Comparison of ENCODE assay signal across 16 cellular contexts in the genomic region with DNA sequence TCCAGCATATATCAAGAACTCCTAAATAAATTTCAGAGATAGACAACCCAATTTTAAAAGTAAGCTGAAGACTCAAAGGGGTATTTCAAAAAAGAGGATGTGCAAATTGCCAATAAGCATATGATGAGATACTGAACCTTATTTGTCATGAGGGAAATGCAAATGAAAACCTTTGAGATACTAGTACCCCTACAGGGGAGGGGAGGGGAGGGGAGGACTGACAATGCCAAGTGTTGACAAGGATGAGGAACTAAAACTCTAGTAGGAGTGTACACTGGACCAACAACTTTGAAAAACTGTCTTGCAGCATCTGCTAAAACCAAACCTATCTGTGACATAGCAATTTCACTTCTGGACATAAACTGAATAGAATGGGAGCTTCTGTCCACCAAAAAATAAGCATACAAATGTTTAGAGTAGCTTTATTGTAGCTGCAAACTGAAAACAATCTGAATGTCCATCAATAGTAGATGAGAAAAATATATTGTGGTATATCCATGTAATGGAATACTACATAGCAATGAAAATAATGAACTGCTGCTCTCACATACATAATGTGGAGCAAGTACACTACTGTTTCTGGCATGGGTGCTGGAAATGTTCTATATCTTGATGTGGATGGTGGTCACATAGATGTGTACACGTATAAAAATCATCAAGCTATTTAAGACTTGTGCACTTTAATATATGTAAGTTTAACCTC. TPM values are rescaled to one million over a fixed set of nuclear protein-coding genes. Genes with fewer than 3 reads are reported as not detected.
DNase-seq lines count a peak whose midpoint lies in the region; ATAC-seq, FAIRE-seq and TF ChIP-seq lines count a peak whose summit lies in the region.
"Had no signal": no experiment of that assay in that cellular context is flagged by ENCODE, and none has a peak within 500 bp of the region (broad histone marks: within the 10 kb centered on the region; RNA-seq: fewer than 3 reads in every experiment).

No MANE protein-coding gene starts in this region.

- no peak overlapping the region for H3K4me3 Mint-ChIP-seq in stimulated activated memory B cell treated with anti-CD40 and anti-IgM and Interleukin-4, amounts not matched to agents 10 μg/mL and 1 μg/mL and 100 μg/mL, for 72 hours
- H3K4me3 Mint-ChIP-seq: CD14-positive monocyte; CD8-positive, alpha-beta memory T cell had no signal

- DNase-seq in A549 (ENCODE audit: low read depth in 1 of 2, low spot score in 1 of 2) (no peak), colonic mucosa (peak; percentile 3), SK-N-DZ (ENCODE audit: low spot score) (no peak), left ventricle myocardium superior (no peak)
- DNase-seq: CD8-positive, alpha-beta memory T cell; DND-41; GDM1; KBM-7 had no signal

- no peaks in the 10 kb centered on the region for H3K36me3 Mint-ChIP-seq in stimulated activated memory B cell treated with anti-CD40 and anti-IgM and Interleukin-4, amounts not matched to agents 10 μg/mL and 1 μg/mL and 100 μg/mL, for 72 hours
- H3K36me3 Mint-ChIP-seq: CD14-positive monocyte; CD8-positive, alpha-beta memory T cell had no signal

- WGBS in A549 (ENCODE audit: missing lambda C conversion rate) = 50% methylated on average over 1 of the region's 1 CpG

- no peaks in the 10 kb centered on the region for H3K36me3 ChIP-seq in HEK293 (ENCODE audit: control insufficient read depth in 2 of 2, insufficient read depth in 1 of 2, low read length in 2 of 2)
- no peaks in the 10 kb centered on the region for H3K36me3 ChIP-seq in colonic mucosa

- no peak for ATAC-seq in A549
- ATAC-seq in stimulated activated memory B cell treated with anti-CD40 and anti-IgM and Interleukin-4, amounts not matched to agents 10 μg/mL and 1 μg/mL and 100 μg/mL, for 72 hours = peak; percentile 81
- ATAC-seq in left ventricle myocardium superior = no peak
- ATAC-seq in GM19467 (IDR thresholded peaks at IDR 0.05; ENCODE audit: unreplicated experiment) = no peak
- ATAC-seq: HCT116 had no signal

- H3K4me1 ChIP-seq in A549 (no peaks in the 10 kb centered on the region), HEK293 (ENCODE audit: control insufficient read depth, insufficient read depth, low read length) (peaks cover 10% of the 10 kb centered on the region), colonic mucosa (no peaks in the 10 kb centered on the region)

- H3K9me3 ChIP-seq in A549 (peaks cover 41% of the 10 kb centered on the region), HEK293 (ENCODE audit: control insufficient read depth, insufficient read depth, low read depth, low read length) (no peaks in the 10 kb centered on the region), colonic mucosa (no peaks in the 10 kb centered on the region)

- no peak overlapping the region for H3K27ac Mint-ChIP-seq in stimulated activated memory B cell treated with anti-CD40 and anti-IgM and Interleukin-4, amounts not matched to agents 10 μg/mL and 1 μg/mL and 100 μg/mL, for 72 hours
- H3K27ac Mint-ChIP-seq: CD14-positive monocyte; CD8-positive, alpha-beta memory T cell had no signal

- CTCF ChIA-PET in A549 (lab: Yijun Ruan, JAX) (interaction anchor here (0.6 to 2.7 kb wide), 6 partner anchors 17 to 189 kb away, joined by 3 to 9 read pairs (median 4); a partner anchor contains a TSS), HEK293 (lab: Yijun Ruan, JAX) (interaction anchor here (0.6 to 1.1 kb wide), 3 partner anchors 88 to 165 kb away, joined by 3 to 6 read pairs (median 3); no protein-coding TSS in a partner anchor)

- peaks cover 46% of the 10 kb centered on the region for H3K27me3 Mint-ChIP-seq in stimulated activated memory B cell treated with anti-CD40 and anti-IgM and Interleukin-4, amounts not matched to agents 10 μg/mL and 1 μg/mL and 100 μg/mL, for 72 hours

- no peak for TF ChIP-seq RAD21 in A549 (conservative IDR thresholded peaks at IDR 0.05 in 1 of 2, IDR thresholded peaks at IDR 0.05 in 1 of 2)

- H3K27me3 ChIP-seq in colonic mucosa = no peaks in the 10 kb centered on the region

- H3K4me3 ChIP-seq in A549 (no peak overlapping the region), HEK293 (ENCODE audit: low read depth, low read length) (no peak overlapping the region), colonic mucosa (no peak overlapping the region)

- intact Hi-C loops in colonic mucosa (cut with DNase I) (no loop called here), left ventricle myocardium superior (cut with micrococcal nuclease) (no loop called here)

- H3K9ac ChIP-seq in colonic mucosa (ENCODE audit: low read depth in 2 of 2, low read length in 2 of 2) = no peak overlapping the region

- no peak for FAIRE-seq in A549 (lab: Jason Lieb, UNC)
- FAIRE-seq: A204.1, H54 had no signal

- no peak for TF ChIP-seq POLR2A in A549 (IDR thresholded peaks at IDR 0.05; ENCODE audit: low read length)

- peaks cover 16% of the 10 kb centered on the region for H3K4me1 Mint-ChIP-seq in stimulated activated memory B cell treated with anti-CD40 and anti-IgM and Interleukin-4, amounts not matched to agents 10 μg/mL and 1 μg/mL and 100 μg/mL, for 72 hours
- H3K4me1 Mint-ChIP-seq: CD14-positive monocyte; CD8-positive, alpha-beta memory T cell had no signal

- no peak overlapping the region for H3K27ac ChIP-seq in A549
- H3K27ac ChIP-seq in HEK293 (ENCODE audit: extremely low read depth, low read depth, low read length) = no peak overlapping the region
- H3K27ac ChIP-seq in colonic mucosa = no peak overlapping the region
- H3K27ac ChIP-seq: HL-60 had no signal

- peaks cover 15% of the 10 kb centered on the region for H3K9me3 Mint-ChIP-seq in stimulated activated memory B cell treated with anti-CD40 and anti-IgM and Interleukin-4, amounts not matched to agents 10 μg/mL and 1 μg/mL and 100 μg/mL, for 72 hours

- TF ChIP-seq EP300 in A549 (IDR thresholded peaks at IDR 0.05) = no peak

- TF ChIP-seq CTCF in A549 (IDR thresholded peaks at IDR 0.05) (no peak), HEK293 (tag by site-specific recombination; IDR thresholded peaks at IDR 0.05) (no peak), colonic mucosa (IDR thresholded peaks at IDR 0.05) (no peak)

- no peak overlapping the region for H3K4me2 ChIP-seq in A549

- POLR2A ChIA-PET in A549 (lab: Yijun Ruan, JAX) (no interaction called here), HEK293 (lab: Yijun Ruan, JAX) (no interaction called here)

TF ChIP-seq in A549, 52 proteins besides CTCF, POLR2A, EP300 and RAD21:
- TF ChIP-seq BHLHE40 (IDR thresholded peaks at IDR 0.05; ENCODE audit: low read depth, low read length) = no peak
- 0 out of 2 replicates have a peak, but pooled peaks have one; percentile 28 for TF ChIP-seq KDM1A (IDR thresholded peaks at IDR 0.05; ENCODE audit: low read depth)

TF ChIP-seq in HEK293, 187 proteins besides CTCF, POLR2A, EP300 and RAD21 (continues in another document):
- TF ChIP-seq, protein P1, sequence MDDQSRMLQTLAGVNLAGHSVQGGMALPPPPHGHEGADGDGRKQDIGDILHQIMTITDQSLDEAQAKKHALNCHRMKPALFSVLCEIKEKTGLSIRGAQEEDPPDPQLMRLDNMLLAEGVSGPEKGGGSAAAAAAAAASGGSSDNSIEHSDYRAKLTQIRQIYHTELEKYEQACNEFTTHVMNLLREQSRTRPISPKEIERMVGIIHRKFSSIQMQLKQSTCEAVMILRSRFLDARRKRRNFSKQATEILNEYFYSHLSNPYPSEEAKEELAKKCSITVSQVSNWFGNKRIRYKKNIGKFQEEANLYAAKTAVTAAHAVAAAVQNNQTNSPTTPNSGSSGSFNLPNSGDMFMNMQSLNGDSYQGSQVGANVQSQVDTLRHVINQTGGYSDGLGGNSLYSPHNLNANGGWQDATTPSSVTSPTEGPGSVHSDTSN (CRISPR knock-in tag; IDR thresholded peaks at IDR 0.05) = no peak
- TF ChIP-seq ZNF133 (tag by site-specific recombination; IDR thresholded peaks at IDR 0.05) = no peak
- peak; percentile 82 for TF ChIP-seq ZNF146 (tag by site-specific recombination; IDR thresholded peaks at IDR 0.05)
- TF ChIP-seq ZBTB8A (tag by site-specific recombination; IDR thresholded peaks at IDR 0.05) = no peak
- no peak for TF ChIP-seq ZNF530 (tag by site-specific recombination; IDR thresholded peaks at IDR 0.05; ENCODE audit: low read depth)
- no peak for TF ChIP-seq ZNF266 (tag by site-specific recombination; IDR thresholded peaks at IDR 0.05; ENCODE audit: low read depth)
- TF ChIP-seq, protein P2, sequence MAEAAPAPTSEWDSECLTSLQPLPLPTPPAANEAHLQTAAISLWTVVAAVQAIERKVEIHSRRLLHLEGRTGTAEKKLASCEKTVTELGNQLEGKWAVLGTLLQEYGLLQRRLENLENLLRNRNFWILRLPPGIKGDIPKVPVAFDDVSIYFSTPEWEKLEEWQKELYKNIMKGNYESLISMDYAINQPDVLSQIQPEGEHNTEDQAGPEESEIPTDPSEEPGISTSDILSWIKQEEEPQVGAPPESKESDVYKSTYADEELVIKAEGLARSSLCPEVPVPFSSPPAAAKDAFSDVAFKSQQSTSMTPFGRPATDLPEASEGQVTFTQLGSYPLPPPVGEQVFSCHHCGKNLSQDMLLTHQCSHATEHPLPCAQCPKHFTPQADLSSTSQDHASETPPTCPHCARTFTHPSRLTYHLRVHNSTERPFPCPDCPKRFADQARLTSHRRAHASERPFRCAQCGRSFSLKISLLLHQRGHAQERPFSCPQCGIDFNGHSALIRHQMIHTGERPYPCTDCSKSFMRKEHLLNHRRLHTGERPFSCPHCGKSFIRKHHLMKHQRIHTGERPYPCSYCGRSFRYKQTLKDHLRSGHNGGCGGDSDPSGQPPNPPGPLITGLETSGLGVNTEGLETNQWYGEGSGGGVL (tag by site-specific recombination; IDR thresholded peaks at IDR 0.05) = no peak
- TF ChIP-seq ZNF174 (tag by site-specific recombination; IDR thresholded peaks at IDR 0.05) = no peak
- no peak for TF ChIP-seq ZNF214 (tag by site-specific recombination; IDR thresholded peaks at IDR 0.05; ENCODE audit: borderline replicate concordance)
- TF ChIP-seq ZNF596 (tag by site-specific recombination; IDR thresholded peaks at IDR 0.05) = no peak
- TF ChIP-seq ZNF776 (tag by site-specific recombination; IDR thresholded peaks at IDR 0.05; ENCODE audit: borderline replicate concordance) = no peak
- TF ChIP-seq ZXDB (tag by site-specific recombination; IDR thresholded peaks at IDR 0.05) = no peak
- peak; percentile 36 for TF ChIP-seq SETDB1 (IDR thresholded peaks at IDR 0.05; ENCODE audit: insufficient read length, low read length)

RNA-seq across cellular contexts. Expression of a gene that starts 57.2 kb away (rescaled TPM):
- polyA plus RNA-seq in A549 (2011; rRNA removed) (0.75 and 1.3 TPM in 2 replicates), A549 (2017; fragmentation: RNase III; extraction: RNeasy Plus Mini Kit Qiagen cat#74134 plus additional on column Dnase treatment) (1.4 to 2.3 TPM (median 2.0 TPM) in 3 replicates)
- 0.85 and 0.95 TPM in 2 replicates for polyA plus RNA-seq in A549 (2012; cell fraction: cytosol; rRNA removed)
- polyA plus RNA-seq in A549 (2012; cell fraction: nucleus; rRNA removed) = 2.6 and 2.7 TPM in 2 replicates
- polyA minus RNA-seq in A549 (2011; rRNA and poly(A)+ RNA removed) = 2.0 and 3.3 TPM in 2 replicates
- total RNA-seq in colonic mucosa (10 to 100 TPM; 27.9 to 46.0 TPM), left ventricle myocardium superior (209 TPM)
- 0.47 and 0.77 TPM in 2 replicates for polyA plus RNA-seq in SK-N-DZ (2014; cell fraction: cytosol; rRNA removed)
- polyA plus RNA-seq in SK-N-DZ (2014; cell fraction: nucleus; rRNA removed) = 0.18 and 1.0 TPM in 2 replicates
